ENCODE assay signal across 23 cellular contexts in genomic region chr20:25006431-25007167, GRCh38. TPM values are rescaled to one million over a fixed set of nuclear protein-coding genes. Genes with fewer than 3 reads are reported as not detected.
A peak's percentile ranks its signal among the peaks of the same experiment; 100 is the strongest.
DNase-seq lines count a peak whose midpoint lies in the region; ATAC-seq and TF ChIP-seq lines count a peak whose summit lies in the region.
"Had no signal": no experiment of that assay in that cellular context is flagged by ENCODE, and none has a peak within 500 bp of the region (broad histone marks: within the 10 kb centered on the region; RNA-seq: fewer than 3 reads in every experiment).

No MANE protein-coding gene starts in this region.

- peak overlapping the region; percentile 68; the same call in 1 of the 2 replicates for H3K27ac ChIP-seq in C4-2B
- peak overlapping the region in 1 of 4 donors; percentile 66 for H3K27ac ChIP-seq in Peyer's patch
- H3K27ac ChIP-seq in endodermal cell (ENCODE audit: low read depth, low read length), result no peak overlapping the region
- peak overlapping the region; percentile 44 to 51 for H3K27ac ChIP-seq in prostate gland
- H3K27ac ChIP-seq: HL-60, psoas muscle, SJSA1, suprapubic skin had no signal

- H3K4me1 Mint-ChIP-seq in endodermal cell, result no peaks in the 10 kb centered on the region
- no peaks in the 10 kb centered on the region for H3K4me1 Mint-ChIP-seq in immature natural killer cell
- H3K4me1 Mint-ChIP-seq: memory B cell, nephron, WTC11 had no signal

- no peaks in the 10 kb centered on the region for H3K9me3 ChIP-seq in Peyer's patch
- H3K9me3 ChIP-seq in endodermal cell (ENCODE audit: control insufficient read depth, low read length), result no peaks in the 10 kb centered on the region
- H3K9me3 ChIP-seq in prostate gland, result no peaks in the 10 kb centered on the region
- H3K9me3 ChIP-seq: psoas muscle, SJSA1, suprapubic skin had no signal

- DNase-seq in Peyer's patch (peak; percentile 13 to 39 (median 17)), endodermal cell (peak; percentile 24), prostate gland (ENCODE audit: low spot score) (no peak), immature natural killer cell (no peak), NCI-H510A treated with DMSO at 0.1 percent for 48 hours (lab: John Stamatoyannopoulos, UW) (no peak), hippocampal formation (lab: John Stamatoyannopoulos, UW) (no peak)
- DNase-seq: activated gamma-delta T cell; CD8-positive, alpha-beta T cell; DMS79; effector memory CD8-positive, alpha-beta T cell; IMR-90; NCI-H1436 treated with DMSO at 0.1 percent for 48 hours; PC-3; T-helper 17 cell had no signal

- H3K4me3 Mint-ChIP-seq in endodermal cell (no peak overlapping the region), immature natural killer cell (no peak overlapping the region)
- H3K4me3 Mint-ChIP-seq: CD8-positive, alpha-beta T cell; effector memory CD8-positive, alpha-beta T cell; memory B cell; nephron; T-helper 17 cell; WTC11 had no signal

- TF ChIP-seq CTCF in C4-2B (conservative IDR thresholded peaks at IDR 0.05) (no peak), Peyer's patch (IDR thresholded peaks at IDR 0.05) (no peak), endodermal cell (conservative IDR thresholded peaks at IDR 0.05) (no peak), prostate gland (IDR thresholded peaks at IDR 0.05) (no peak)

- H3K9ac ChIP-seq in endodermal cell (ENCODE audit: extremely low read depth, low read length, poor library complexity, severe bottlenecking), result no peak overlapping the region

- no peak for TF ChIP-seq POLR2A in Peyer's patch (IDR thresholded peaks at IDR 0.05)
- TF ChIP-seq POLR2A in prostate gland (IDR thresholded peaks at IDR 0.05), result no peak

- H3K36me3 ChIP-seq in Peyer's patch (peaks cover 0 to 59% (median 0%) of the 10 kb centered on the region in 3 donors), endodermal cell (ENCODE audit: control insufficient read depth, insufficient read depth, low read length) (no peaks in the 10 kb centered on the region), prostate gland (peaks cover 0 to 26% of the 10 kb centered on the region in 2 donors)
- H3K36me3 ChIP-seq: SJSA1 had no signal

- intact Hi-C loops in prostate gland (cut with DNase I), result no loop called here

- peaks cover 7% of the 10 kb centered on the region for H3K27me3 Mint-ChIP-seq in endodermal cell (ENCODE audit: insufficient read depth)
- peaks cover 0 to 2% (median 0%) of the 10 kb centered on the region in 3 donors for H3K27me3 Mint-ChIP-seq in immature natural killer cell (ENCODE audit: low read depth in 3 of 3)
- H3K27me3 Mint-ChIP-seq: effector memory CD8-positive, alpha-beta T cell; memory B cell; T-helper 17 cell had no signal

- H3K36me3 Mint-ChIP-seq in endodermal cell (ENCODE audit: low read depth), result no peaks in the 10 kb centered on the region
- peaks cover 17 to 80% (median 33%) of the 10 kb centered on the region in 3 donors for H3K36me3 Mint-ChIP-seq in immature natural killer cell
- H3K36me3 Mint-ChIP-seq: WTC11 had no signal

- H3K4me3 ChIP-seq in Peyer's patch (no peak overlapping the region), endodermal cell (ENCODE audit: low read length) (no peak overlapping the region), prostate gland (no peak overlapping the region)
- H3K4me3 ChIP-seq: psoas muscle, SJSA1, suprapubic skin had no signal

- H3K9me3 Mint-ChIP-seq in endodermal cell, result peaks cover 6% of the 10 kb centered on the region
- no peaks in the 10 kb centered on the region for H3K9me3 Mint-ChIP-seq in immature natural killer cell
- H3K9me3 Mint-ChIP-seq: CD8-positive, alpha-beta T cell; effector memory CD8-positive, alpha-beta T cell had no signal

- no peak for ATAC-seq in GM18517 (IDR thresholded peaks at IDR 0.05; ENCODE audit: unreplicated experiment)
- ATAC-seq: CD8-positive, alpha-beta T cell; effector memory CD8-positive, alpha-beta T cell; PC-3; psoas muscle; T-helper 17 cell; WTC11 had no signal

- H3K27ac Mint-ChIP-seq in endodermal cell (no peak overlapping the region), immature natural killer cell (peak overlapping the region in 3 of 6 donors; percentile 3 to 64 (median 37))
- H3K27ac Mint-ChIP-seq: CD8-positive, alpha-beta T cell; memory B cell; nephron; T-helper 17 cell; WTC11 had no signal

- WGBS in endodermal cell (ENCODE audit: insufficient coverage in 1 of 2, insufficient read length in 1 of 2), 2 experiments, result 82 to 83% methylated on average over 7 to 12 of the region's 12 CpGs
- WGBS in prostate gland, result 77% methylated on average over 12 of the region's 12 CpGs

- no peaks in the 10 kb centered on the region for H3K27me3 ChIP-seq in Peyer's patch
- H3K27me3 ChIP-seq in endodermal cell (ENCODE audit: control insufficient read depth, insufficient read depth, low read length, poor library complexity, severe bottlenecking), result peaks cover 8% of the 10 kb centered on the region
- no peaks in the 10 kb centered on the region for H3K27me3 ChIP-seq in prostate gland (replicated peaks; ENCODE audit: insufficient read depth)
- H3K27me3 ChIP-seq: SJSA1, suprapubic skin had no signal

- peaks cover 0 to 10% (median 0%) of the 10 kb centered on the region in 4 donors for H3K4me1 ChIP-seq in Peyer's patch
- H3K4me1 ChIP-seq in endodermal cell (ENCODE audit: control insufficient read depth, insufficient read depth, low read length), result no peaks in the 10 kb centered on the region
- H3K4me1 ChIP-seq in prostate gland (replicated peaks), result no peaks in the 10 kb centered on the region
- H3K4me1 ChIP-seq: suprapubic skin had no signal

RNA-seq across cellular contexts. Expression of gene APMAP, which starts 14.0 kb away (rescaled TPM):
- total RNA-seq in Peyer's patch (10 to 100 TPM; 19.0 to 40.9 (median 31.6) TPM), endodermal cell (10 to 100 TPM; 60.2 to 65.6 TPM), prostate gland (10 to 100 TPM; 70.5 to 93.8 TPM)
- 76.8 TPM for polyA plus RNA-seq in endodermal cell (2013, experiment 1 of 2)
- polyA plus RNA-seq in endodermal cell (2013, experiment 2 of 2), result 70.0 TPM
- polyA plus RNA-seq in immature natural killer cell, result 1,000 to 10,000 TPM in 1 of 3 donors, 100 to 1,000 TPM in 2; 649 to 1,111 (median 667) TPM

RNA-seq across cellular contexts. Expression of gene ACSS1, which starts 51.3 kb away (rescaled TPM):
- total RNA-seq in Peyer's patch (100 to 1,000 TPM in 3 of 4 donors, 10 to 100 TPM in 1; 49.5 to 160 (median 134) TPM), endodermal cell (under 1 TPM in 1 of 2 donors, not detected in 1; 0.22 TPM), prostate gland (100 to 1,000 TPM; 111 to 170 TPM)
- 0.68 TPM for polyA plus RNA-seq in endodermal cell (2013, experiment 1 of 2)
- polyA plus RNA-seq in endodermal cell (2013, experiment 2 of 2), result 0.50 TPM
- polyA plus RNA-seq in immature natural killer cell, result 10 to 100 TPM; 66.6 to 85.2 (median 83.7) TPM

RNA-seq across cellular contexts. Expression of gene CST7, which starts 57.5 kb away (rescaled TPM):
- total RNA-seq in Peyer's patch, result 1 to 10 TPM in 3 of 4 donors, not detected in 1; 4.2 to 4.7 (median 4.4) TPM
- total RNA-seq in endodermal cell, result not detected
- not detected for polyA plus RNA-seq in endodermal cell (2013, experiment 1 of 2)
- polyA plus RNA-seq in endodermal cell (2013, experiment 2 of 2), result not detected
- 1 to 10 TPM; 1.2 to 3.6 TPM for total RNA-seq in prostate gland
- 1,000 to 10,000 TPM; 2,262 to 2,521 (median 2,438) TPM for polyA plus RNA-seq in immature natural killer cell
- total RNA-seq: IMR-90, PC-3, SJSA1, WTC11 had no signal
- polyA plus RNA-seq: IMR-90 had no signal

Comparison
In these comparisons a context has a peak if more than half of its experiments do, and no peak if none do; other contexts are left out.
1. DNase-seq: peak in Peyer's patch (3 of 3) and endodermal cell (single experiment); none in prostate gland (single experiment), immature natural killer cell (0 of 3), NCI-H510A treated with DMSO at 0.1 percent for 48 hours (single experiment) and hippocampal formation (0 of 2).
2. RNA of gene ACSS1, which starts 51.3 kb away (total RNA-seq): 111 to 170 TPM in prostate gland and 49.5 to 160 TPM in Peyer's patch; 0.22 TPM in endodermal cell; every median in the first group is over 10 times any median in the second.